In the genomic region with DNA sequence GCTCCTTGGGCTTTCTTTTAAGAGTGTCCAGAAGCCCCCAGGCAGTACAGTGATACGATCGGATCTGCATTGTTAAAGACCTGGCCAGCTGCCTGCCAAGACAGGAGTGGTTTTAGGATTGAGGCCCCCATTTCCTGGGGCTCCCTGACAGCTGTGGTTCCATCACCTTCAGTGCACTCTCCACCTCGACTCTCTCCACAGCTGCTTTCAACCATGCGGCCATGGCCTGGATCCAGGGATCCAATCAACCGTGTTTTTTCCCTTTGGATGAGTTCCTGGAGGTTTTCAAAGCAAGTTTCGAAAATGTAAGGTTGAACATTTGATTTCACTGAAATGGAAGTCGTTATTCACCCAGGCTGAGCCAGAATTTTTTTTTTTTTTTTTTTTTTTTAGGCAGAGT, we compare ENCODE assay signal across 15 cellular contexts.
DNase-seq lines count a peak whose midpoint lies in the region; ATAC-seq and TF ChIP-seq lines count a peak whose summit lies in the region.
"Had no signal": no experiment of that assay in that cellular context is flagged by ENCODE, and none has a peak within 500 bp of the region (broad histone marks: within the 10 kb centered on the region; RNA-seq: fewer than 3 reads in every experiment).

No MANE protein-coding gene starts in this region.

- H3K27ac ChIP-seq in SJCRH30: peak overlapping the region; percentile 84
- H3K27ac ChIP-seq in left ventricle myocardium inferior (replicated peaks): peak overlapping the region; percentile 90
- H3K27ac ChIP-seq in gastrocnemius medialis: peak overlapping the region; percentile 84 to 98 (median 96)
- H3K27ac ChIP-seq: C4-2B, GM23248, SJSA1 had no signal

- H3K4me3 ChIP-seq in SJCRH30 (no peak overlapping the region), left ventricle myocardium inferior (no peak overlapping the region), gastrocnemius medialis (no peak overlapping the region)
- H3K4me3 ChIP-seq: GM23248, SJSA1 had no signal

- H3K4me1 ChIP-seq in SJCRH30 (peaks cover 32% of the 10 kb centered on the region), left ventricle myocardium inferior (peaks cover 78% of the 10 kb centered on the region), gastrocnemius medialis (peaks cover 58 to 72% of the 10 kb centered on the region in 2 donors)

- TF ChIP-seq CTCF in left ventricle myocardium inferior (IDR thresholded peaks at IDR 0.05; ENCODE audit: borderline replicate concordance) (no peak), gastrocnemius medialis (IDR thresholded peaks at IDR 0.05 in 4 of 5, conservative IDR thresholded peaks at IDR 0.05 in 1 of 5) (no peak)

- DNase-seq in LHCN-M2 (ENCODE audit: low read depth) (peak; percentile 34), SJCRH30 (peak; percentile 96 to 99), left ventricle myocardium inferior (no peak), gastrocnemius medialis (no peak), NCI-H2081 (lab: John Stamatoyannopoulos, UW) (no peak), occipital lobe (lab: John Stamatoyannopoulos, UW) (no peak)
- DNase-seq: activated CD4-positive, alpha-beta T cell treated with anti-CD3 and anti-CD28 coated beads, Interleukin-2, amount 50 U/mL, for 4 hours; GM23248; NCI-H1417 treated with DMSO at 0.1 percent for 48 hours; NCI-H748 treated with DMSO at 0.1 percent for 48 hours; stimulated activated CD4-positive, alpha-beta T cell treated with anti-CD3 and anti-CD28 coated beads, Interleukin-4, amount 100 ng/mL, for 1 hour had no signal

- H3K9me3 ChIP-seq in SJCRH30 (replicated peaks): 0 out of 2 replicates have a peak, but pooled peaks cover 7% of the 10 kb centered on the region
- H3K9me3 ChIP-seq in left ventricle myocardium inferior (replicated peaks): peaks cover 8% of the 10 kb centered on the region
- no peaks in the 10 kb centered on the region for H3K9me3 ChIP-seq in gastrocnemius medialis
- H3K9me3 ChIP-seq: SJSA1 had no signal

- ATAC-seq in gastrocnemius medialis (no peak), GM18505 (IDR thresholded peaks at IDR 0.05; ENCODE audit: unreplicated experiment) (no peak), HG03460 (IDR thresholded peaks at IDR 0.05; ENCODE audit: unreplicated experiment) (no peak)

- peaks cover 10% of the 10 kb centered on the region for H3K36me3 ChIP-seq in SJCRH30
- H3K36me3 ChIP-seq in left ventricle myocardium inferior: peaks cover 26% of the 10 kb centered on the region
- no peaks in the 10 kb centered on the region for H3K36me3 ChIP-seq in gastrocnemius medialis

- H3K27me3 ChIP-seq in SJCRH30: no peaks in the 10 kb centered on the region
- no peaks in the 10 kb centered on the region for H3K27me3 ChIP-seq in left ventricle myocardium inferior (ENCODE audit: low read depth)
- H3K27me3 ChIP-seq in gastrocnemius medialis: no peaks in the 10 kb centered on the region
- H3K27me3 ChIP-seq: SJSA1 had no signal

- intact Hi-C loops in left ventricle myocardium inferior (cut with micrococcal nuclease): no loop called here
- intact Hi-C loops in gastrocnemius medialis (cut with DNase I; ENCODE audit: low total_unique reads): loop anchor here (10.0 kb wide), 1 partner anchor 227 kb away; the partner anchor contains the start of gene PLEKHA1

- TF ChIP-seq POLR2A in gastrocnemius medialis (IDR thresholded peaks at IDR 0.05) (no peak), GM18505 (IDR thresholded peaks at IDR 0.05; ENCODE audit: borderline replicate concordance, extremely low read depth, insufficient read depth, insufficient read length) (no peak)

- in situ Hi-C loops in gastrocnemius medialis (cut with MboI; ENCODE audit: low sequenced_read_pairs in 4 of 4): no loop called here

Comparison
In these comparisons a context has a peak if more than half of its experiments do, and no peak if none do; other contexts are left out.
1. DNase-seq: peak in LHCN-M2 (single experiment) and SJCRH30 (2 of 2); none in left ventricle myocardium inferior (single experiment), gastrocnemius medialis (0 of 2), NCI-H2081 (0 of 2) and occipital lobe (single experiment).
2. Peak in every context shown above with its lines, with median percentiles within 50 percentile points of each other: H3K27ac ChIP-seq.